12 cellular contexts compared by ENCODE assay signal in the genomic region with DNA sequence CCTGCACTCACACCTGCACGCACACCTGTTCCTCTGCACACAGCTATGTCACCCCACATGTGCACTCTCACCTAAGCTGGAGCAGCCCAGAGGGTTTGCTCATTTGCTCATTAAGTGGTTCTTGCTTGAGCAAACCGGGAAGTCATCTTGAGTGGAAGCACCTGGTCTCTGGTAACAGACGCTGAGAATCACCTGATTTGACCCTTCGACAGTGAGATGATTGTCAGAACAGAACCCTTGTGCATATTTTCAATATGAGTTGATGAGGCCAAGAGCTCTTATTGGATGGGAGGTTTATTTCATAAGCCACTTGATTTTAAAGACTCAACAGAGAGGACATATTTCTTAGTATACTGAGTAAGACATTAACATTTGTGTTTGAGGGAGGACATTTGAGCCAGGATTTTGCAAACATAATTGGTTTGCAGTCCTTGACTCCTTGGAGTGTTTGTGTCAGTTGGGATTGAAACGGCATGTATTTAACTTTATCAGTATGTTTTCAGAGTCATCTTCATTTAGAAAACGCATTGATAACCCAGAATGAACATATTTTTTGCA. TPM values are rescaled to one million over a fixed set of nuclear protein-coding genes. Genes with fewer than 3 reads are reported as not detected.
A peak's percentile ranks its signal among the peaks of the same experiment; 100 is the strongest.
DNase-seq lines count a peak whose midpoint lies in the region; ATAC-seq and TF ChIP-seq lines count a peak whose summit lies in the region.
"Had no signal": no experiment of that assay in that cellular context is flagged by ENCODE, and none has a peak within 500 bp of the region (broad histone marks: within the 10 kb centered on the region; RNA-seq: fewer than 3 reads in every experiment).

No MANE protein-coding gene starts in this region.

- ATAC-seq in PC-3 (no peak), lower lobe of right lung (peak; percentile 86 to 87), HG02642 (IDR thresholded peaks at IDR 0.05; ENCODE audit: poor library complexity, unreplicated experiment) (no peak), HG03354 (IDR thresholded peaks at IDR 0.05; ENCODE audit: poor library complexity, severe bottlenecking, unreplicated experiment) (no peak)

- H3K4me3 ChIP-seq in PC-3 (ENCODE audit: low read length) = no peak overlapping the region
- no peak overlapping the region for H3K4me3 ChIP-seq in lower lobe of right lung
- H3K4me3 ChIP-seq: spleen had no signal

- peak; percentile 10 for DNase-seq in COR-L47 (lab: John Stamatoyannopoulos, UW)
- peak; percentile 62 for DNase-seq in NAMALWA (ENCODE audit: low spot score)
- peak; percentile 87 for DNase-seq in PC-3
- peak; percentile 62 for DNase-seq in lower lobe of right lung
- no peak for DNase-seq in GM19240 (ENCODE audit: insufficient read length, low spot score)
- no peak for DNase-seq in activated effector memory CD4-positive, alpha-beta T cell treated with anti-CD3 and anti-CD28 coated beads, Interleukin-2, amount 50 U/mL, for 16 hours
- DNase-seq: activated gamma-delta T cell, GOT3, NCI-H2081 treated with DMSO at 0.1 percent for 48 hours had no signal

- no peak overlapping the region for H3K9ac ChIP-seq in PC-3 (ENCODE audit: low read length)

- H3K79me2 ChIP-seq in PC-3 (ENCODE audit: low read length) = no peaks in the 10 kb centered on the region

- peaks cover 6% of the 10 kb centered on the region for H3F3A ChIP-seq in PC-3 (ENCODE audit: low read length, unreplicated experiment)

- TF ChIP-seq CTCF in PC-3 (conservative IDR thresholded peaks at IDR 0.05; ENCODE audit: low read depth, low read length) (no peak), lower lobe of right lung (IDR thresholded peaks at IDR 0.05) (no peak)

- POLR2A ChIA-PET in PC-3 (lab: Charles Lee; ENCODE audit: unreplicated experiment) = no interaction called here

- peak overlapping the region; percentile 21 for H3K4me2 ChIP-seq in PC-3 (ENCODE audit: low read length)

- H3K4me1 ChIP-seq in PC-3 (ENCODE audit: insufficient read depth, low read length) (peaks cover 53% of the 10 kb centered on the region), lower lobe of right lung (peaks cover 38% of the 10 kb centered on the region)

- BruUV-seq in PC-3 (replicated peaks; lab: Mats Ljungman, UMichigan) = no TSS peak

- CTCF ChIA-PET in PC-3 (lab: Charles Lee) = interaction anchor here (0.6 kb wide), 1 partner anchor 46 kb away, joined by 3 read pairs; no protein-coding TSS in a partner anchor

- H3K27ac ChIP-seq in PC-3 (ENCODE audit: low read length) (peak overlapping the region; percentile 60), lower lobe of right lung (peak overlapping the region; percentile 81)
- H3K27ac ChIP-seq: spleen had no signal

- H3K27me3 ChIP-seq in PC-3 (ENCODE audit: low read length) = no peaks in the 10 kb centered on the region
- no peaks in the 10 kb centered on the region for H3K27me3 ChIP-seq in lower lobe of right lung (ENCODE audit: low read depth)

- H3K36me3 ChIP-seq in PC-3 (ENCODE audit: low read depth, low read length) (no peaks in the 10 kb centered on the region), lower lobe of right lung (no peaks in the 10 kb centered on the region)
- H3K36me3 ChIP-seq: spleen had no signal

- H4K20me1 ChIP-seq in PC-3 (ENCODE audit: low read length) = no peaks in the 10 kb centered on the region

- intact Hi-C loops in PC-3 (cut with micrococcal nuclease) (no loop called here), lower lobe of right lung (cut with DNase I) (no loop called here)

- H3K9me3 ChIP-seq in PC-3 (ENCODE audit: low read length) = no peaks in the 10 kb centered on the region
- H3K9me3 ChIP-seq in lower lobe of right lung = no peaks in the 10 kb centered on the region
- H3K9me3 ChIP-seq: spleen had no signal

- no peak overlapping the region for H2AFZ ChIP-seq in PC-3 (ENCODE audit: low read length)

- H3K9me2 ChIP-seq in PC-3 (replicated peaks; ENCODE audit: low read length) = no peaks in the 10 kb centered on the region

RNA-seq across cellular contexts. Expression of a gene that starts 22.1 kb away (rescaled TPM):
- total RNA-seq in PC-3 (2014; rRNA removed) (121 and 144 TPM in 2 replicates), lower lobe of right lung (475 TPM)

Comparison
In these comparisons a context has a peak if more than half of its experiments do, and no peak if none do; other contexts are left out.
1. DNase-seq: peak in COR-L47 (single experiment), NAMALWA (single experiment), PC-3 (single experiment) and lower lobe of right lung (single experiment); none in GM19240 (single experiment) and activated effector memory CD4-positive, alpha-beta T cell treated with anti-CD3 and anti-CD28 coated beads, Interleukin-2, amount 50 U/mL, for 16 hours (single experiment).
2. ATAC-seq: peak in lower lobe of right lung (2 of 2); none in PC-3 (single experiment), HG02642 (single experiment) and HG03354 (single experiment).